In genomic region chr4:168993724-168994510, GRCh38 we compare ENCODE assay signal across 16 cellular contexts. TPM values are rescaled to one million over a fixed set of nuclear protein-coding genes. Genes with fewer than 3 reads are reported as not detected.
DNase-seq lines count a peak whose midpoint lies in the region; ATAC-seq, FAIRE-seq and TF ChIP-seq lines count a peak whose summit lies in the region.
"Had no signal": no experiment of that assay in that cellular context is flagged by ENCODE, and none has a peak within 500 bp of the region (broad histone marks: within the 10 kb centered on the region; RNA-seq: fewer than 3 reads in every experiment).

No MANE protein-coding gene starts in this region.

- peak overlapping the region; percentile 55 for H3K27ac ChIP-seq in brain microvascular endothelial cell
- H3K27ac ChIP-seq: BLaER1, colonic mucosa, lower lobe of right lung, prostate gland, suprapubic skin had no signal

- no peaks in the 10 kb centered on the region for H3K9me3 Mint-ChIP-seq in mesothelial cell of epicardium
- H3K9me3 Mint-ChIP-seq: IgD-negative memory B cell had no signal

- peaks cover 22% of the 10 kb centered on the region for H3K36me3 Mint-ChIP-seq in mesothelial cell of epicardium

- peaks cover 27% of the 10 kb centered on the region for H3K4me1 Mint-ChIP-seq in mesothelial cell of epicardium

- no peaks in the 10 kb centered on the region for H3K27me3 ChIP-seq in brain microvascular endothelial cell (replicated peaks)
- H3K27me3 ChIP-seq: BLaER1, colonic mucosa, suprapubic skin had no signal

- peak; percentile 42 for DNase-seq in AG09309 (ENCODE audit: low read depth)
- peak; percentile 26 for DNase-seq in M059J (ENCODE audit: low read depth)
- peak; percentile 25 for DNase-seq in brain microvascular endothelial cell
- no peak for DNase-seq in mesothelial cell of epicardium (ENCODE audit: low spot score in 2 of 2, unreplicated experiment in 2 of 2)
- no peak for DNase-seq in activated CD4-positive, alpha-beta T cell treated with anti-CD3 and anti-CD28 coated beads for 1 hour
- no peak for DNase-seq in GM19239 (ENCODE audit: insufficient read length, low spot score)
- DNase-seq in NCI-H2227 (lab: John Stamatoyannopoulos, UW; ENCODE audit: unreplicated experiment): no peak
- DNase-seq: activated CD4-positive, CD25-positive, alpha-beta regulatory T cell treated with anti-CD3 and anti-CD28 coated beads, Interleukin-2, amount 50 U/mL, for 72 hours; colonic mucosa; lower lobe of right lung had no signal

- peak overlapping the region; percentile 75 for H3K27ac Mint-ChIP-seq in mesothelial cell of epicardium
- H3K27ac Mint-ChIP-seq: IgD-negative memory B cell had no signal

- no peak for FAIRE-seq in GM19239 (lab: Jason Lieb, UNC)
- FAIRE-seq: frontal cortex had no signal

- in situ Hi-C loops in brain microvascular endothelial cell (cut with HindIII; ENCODE audit: low pct_ligation_motif_present, low sequenced_read_pairs): no loop called here

- H3K4me3 ChIP-seq in AG09309 (ENCODE audit: control insufficient read depth, low read depth, low read length) (no peak overlapping the region), brain microvascular endothelial cell (ENCODE audit: low read depth, low read length) (no peak overlapping the region)
- H3K4me3 ChIP-seq: BLaER1, colonic mucosa, lower lobe of right lung, prostate gland, suprapubic skin had no signal

- TF ChIP-seq CTCF in AG09309 (IDR thresholded peaks at IDR 0.05; ENCODE audit: control insufficient read depth, insufficient read depth, low read depth, low read length, missing control alignments) (no peak), brain microvascular endothelial cell (IDR thresholded peaks at IDR 0.05; ENCODE audit: low read depth, low read length, missing control alignments) (no peak), mesothelial cell of epicardium (IDR thresholded peaks at IDR 0.05; ENCODE audit: unreplicated experiment) (no peak)

- no peak for ATAC-seq in activated CD4-positive, CD25-positive, alpha-beta regulatory T cell treated with anti-CD3 and anti-CD28 coated beads, Interleukin-2, amount 50 U/mL, for 24 hours

- H3K36me3 ChIP-seq in brain microvascular endothelial cell (replicated peaks): no peaks in the 10 kb centered on the region
- H3K36me3 ChIP-seq: colonic mucosa, prostate gland had no signal

- no peak overlapping the region for H3K4me3 Mint-ChIP-seq in mesothelial cell of epicardium
- H3K4me3 Mint-ChIP-seq: IgD-negative memory B cell had no signal

- H3K27me3 Mint-ChIP-seq in mesothelial cell of epicardium (ENCODE audit: low read depth): no peaks in the 10 kb centered on the region
- H3K27me3 Mint-ChIP-seq: IgD-negative memory B cell had no signal

RNA-seq across cellular contexts. Expression of gene CBR4, which starts 16.1 kb away (rescaled TPM):
- 2.8 and 5.0 TPM in 2 replicates for total RNA-seq in M059J (2014; rRNA removed; shearing (Covaris generic))
- total RNA-seq in mesothelial cell of epicardium: 44.9 to 46.3 TPM (median 45.8 TPM) in 3 replicates

Comparison
In these comparisons a context has a peak if more than half of its experiments do, and no peak if none do; other contexts are left out.
1. DNase-seq: peak in AG09309 (single experiment), M059J (single experiment) and brain microvascular endothelial cell (single experiment); none in mesothelial cell of epicardium (0 of 2), activated CD4-positive, alpha-beta T cell treated with anti-CD3 and anti-CD28 coated beads for 1 hour (single experiment), GM19239 (single experiment) and NCI-H2227 (single experiment).